ENCODE assay signal across 8 cellular contexts in genomic region chr6:31814677-31815024, GRCh38. TPM values are rescaled to one million over a fixed set of nuclear protein-coding genes. Genes with fewer than 3 reads are reported as not detected.
DNase-seq lines count a peak whose midpoint lies in the region; ATAC-seq and TF ChIP-seq lines count a peak whose summit lies in the region.

No MANE protein-coding gene starts in this region.

- H3K27me3 ChIP-seq in uterus: no peaks in the 10 kb centered on the region

- DNase-seq in GM12865 (ENCODE audit: low read depth) (peak; percentile 89), NCI-H1105 treated with DMSO at 0.1 percent for 48 hours (lab: John Stamatoyannopoulos, UW) (peak; percentile 96), T-helper 1 cell (peak; percentile 63 to 79 (median 68)), astrocyte of the cerebellum (ENCODE audit: low read depth) (peak; percentile 96), left cardiac atrium (peak; percentile 96), osteocyte (ENCODE audit: extremely low spot score, unreplicated experiment) (peak; percentile 88), uterus (peak; percentile 96 to 99)

- intact Hi-C loops in left cardiac atrium (cut with DNase I): no loop called here
- intact Hi-C loops in uterus (cut with DNase I; ENCODE audit: low total_unique reads): no loop called here

- H3K27ac ChIP-seq in uterus: peak overlapping the region; percentile 96 to 100

- no peaks in the 10 kb centered on the region for H3K27me3 Mint-ChIP-seq in osteocyte (ENCODE audit: unreplicated experiment)

- no peaks in the 10 kb centered on the region for H3K4me1 ChIP-seq in uterus

- peak overlapping the region; percentile 94 for H3K27ac Mint-ChIP-seq in osteocyte (ENCODE audit: unreplicated experiment)

- in situ Hi-C loops in astrocyte of the cerebellum (cut with HindIII; ENCODE audit: low sequenced_read_pairs): no loop called here

- peak; percentile 86 to 90 for ATAC-seq in left cardiac atrium
- no peak for ATAC-seq in GM21515 (IDR thresholded peaks at IDR 0.05; ENCODE audit: unreplicated experiment)

- H3K9me3 ChIP-seq in uterus: no peaks in the 10 kb centered on the region

- no peak for TF ChIP-seq CTCF in GM12865 (IDR thresholded peaks at IDR 0.05; ENCODE audit: insufficient read depth, low read depth, low read length, missing control alignments)
- TF ChIP-seq CTCF in astrocyte of the cerebellum (IDR thresholded peaks at IDR 0.05; ENCODE audit: low read depth, low read length, missing control alignments): no peak
- TF ChIP-seq CTCF in osteocyte (IDR thresholded peaks at IDR 0.05): no peak
- no peak for TF ChIP-seq CTCF in uterus (IDR thresholded peaks at IDR 0.05)

- TF ChIP-seq POLR2A in uterus (IDR thresholded peaks at IDR 0.05): peak; percentile 37 to 92

- H3K4me1 Mint-ChIP-seq in osteocyte (ENCODE audit: unreplicated experiment): peaks cover 13% of the 10 kb centered on the region

- no peaks in the 10 kb centered on the region for H3K36me3 Mint-ChIP-seq in osteocyte (ENCODE audit: unreplicated experiment)

- H3K9me3 Mint-ChIP-seq in osteocyte (ENCODE audit: unreplicated experiment): no peaks in the 10 kb centered on the region

- peak overlapping the region; percentile 80 for H3K4me3 Mint-ChIP-seq in osteocyte (ENCODE audit: unreplicated experiment)

- H3K4me3 ChIP-seq in GM12865 (ENCODE audit: low read depth, low read length) (peak overlapping the region; percentile 90), astrocyte of the cerebellum (ENCODE audit: low read depth, low read length) (peak overlapping the region; percentile 59), uterus (peak overlapping the region; percentile 58 to 67)

- no peaks in the 10 kb centered on the region for H3K36me3 ChIP-seq in uterus

RNA-seq across cellular contexts. Expression of gene HSPA1L, which starts 0.4 kb away (rescaled TPM):
- total RNA-seq in left cardiac atrium (1 to 10 TPM; 1.1 to 2.6 TPM), osteocyte (1.1 and 1.7 TPM in 2 replicates), uterus (1 to 10 TPM in 3 of 4 donors, under 1 TPM in 1; 0.59 to 4.6 (median 2.3) TPM)

RNA-seq across cellular contexts. Expression of gene HSPA1A, which starts 0.7 kb away (rescaled TPM):
- 100 to 1,000 TPM; 197 to 288 TPM for total RNA-seq in left cardiac atrium
- 19.7 and 24.8 TPM in 2 replicates for total RNA-seq in osteocyte
- 100 to 1,000 TPM in 3 of 4 donors, 10 to 100 TPM in 1; 98.8 to 261 (median 170) TPM for total RNA-seq in uterus

RNA-seq across cellular contexts. Expression of gene LSM2, which starts 7.9 kb away (rescaled TPM):
- total RNA-seq in left cardiac atrium (10 to 100 TPM; 24.3 to 29.4 TPM), osteocyte (50.6 and 54.3 TPM in 2 replicates), uterus (100 to 1,000 TPM in 1 of 4 donors, 10 to 100 TPM in 3; 37.1 to 119 (median 58.7) TPM)

RNA-seq across cellular contexts. Expression of gene HSPA1B, which starts 12.9 kb away (rescaled TPM):
- 100 to 1,000 TPM; 142 to 192 TPM for total RNA-seq in left cardiac atrium
- total RNA-seq in osteocyte: 65.5 and 65.8 TPM in 2 replicates
- 100 to 1,000 TPM in 2 of 4 donors, 10 to 100 TPM in 2; 40.3 to 268 (median 152) TPM for total RNA-seq in uterus

RNA-seq across cellular contexts. Expression of gene VARS1, which starts 19.1 kb away (rescaled TPM):
- total RNA-seq in left cardiac atrium (10 to 100 TPM; 24.8 to 39.3 TPM), osteocyte (73.0 and 73.4 TPM in 2 replicates), uterus (100 to 1,000 TPM in 1 of 4 donors, 10 to 100 TPM in 3; 35.6 to 118 (median 53.4) TPM)
